Comparison of ENCODE assay signal across 19 cellular contexts in genomic region chr7:52355059-52355458, GRCh38.
DNase-seq lines count a peak whose midpoint lies in the region; ATAC-seq, FAIRE-seq and TF ChIP-seq lines count a peak whose summit lies in the region.
"Had no signal": no experiment of that assay in that cellular context is flagged by ENCODE, and none has a peak within 500 bp of the region (broad histone marks: within the 10 kb centered on the region; RNA-seq: fewer than 3 reads in every experiment).

No MANE protein-coding gene starts in this region.

- H3K27ac Mint-ChIP-seq in endodermal cell: no peak overlapping the region
- H3K27ac Mint-ChIP-seq in progenitor cell of endocrine pancreas: no peak overlapping the region
- H3K27ac Mint-ChIP-seq: B cell, nephron, T-helper 17 cell had no signal

- H3K36me3 ChIP-seq in endodermal cell (ENCODE audit: control insufficient read depth, insufficient read depth, low read length): no peaks in the 10 kb centered on the region
- H3K36me3 ChIP-seq: heart left ventricle, prostate gland had no signal

- no peaks in the 10 kb centered on the region for H3K9me3 ChIP-seq in endodermal cell (ENCODE audit: control insufficient read depth, low read length)
- H3K9me3 ChIP-seq: prostate gland had no signal

- peaks cover 6% of the 10 kb centered on the region for H3K4me1 Mint-ChIP-seq in endodermal cell
- H3K4me1 Mint-ChIP-seq in progenitor cell of endocrine pancreas (ENCODE audit: low read depth): no peaks in the 10 kb centered on the region
- H3K4me1 Mint-ChIP-seq: B cell; central memory CD8-positive, alpha-beta T cell; nephron; T-helper 17 cell had no signal

- 73 to 86% methylated on average over 1 to 3 of the region's 3 CpGs for WGBS in endodermal cell (ENCODE audit: insufficient coverage in 1 of 2, insufficient read length in 1 of 2), 2 experiments

- DNase-seq in HT-29 (ENCODE audit: low spot score) (peak; percentile 40), NB4 (ENCODE audit: low read depth) (peak; percentile 44), endodermal cell (peak; percentile 82), progenitor cell of endocrine pancreas (ENCODE audit: low spot score, unreplicated experiment) (peak; percentile 47), frontal cortex (ENCODE audit: low spot score in 2 of 2) (no peak), G401 (ENCODE audit: low spot score) (no peak)
- DNase-seq: effector memory CD4-positive, alpha-beta T cell; heart left ventricle; MV-4-11; NCI-H2029 treated with DMSO at 0.1 percent for 48 hours; NCI-H446; SHP77; T-helper 17 cell had no signal

- TF ChIP-seq POLR2A in NB4 (IDR thresholded peaks at IDR 0.05; ENCODE audit: extremely low read depth, insufficient read length): no peak

- H3K36me3 Mint-ChIP-seq in endodermal cell (ENCODE audit: low read depth): no peaks in the 10 kb centered on the region
- H3K36me3 Mint-ChIP-seq in progenitor cell of endocrine pancreas (ENCODE audit: insufficient read depth): no peaks in the 10 kb centered on the region

- TF ChIP-seq CTCF in NB4 (IDR thresholded peaks at IDR 0.05; ENCODE audit: low read depth, low read length) (no peak), endodermal cell (conservative IDR thresholded peaks at IDR 0.05) (no peak), progenitor cell of endocrine pancreas (IDR thresholded peaks at IDR 0.05; ENCODE audit: unreplicated experiment) (no peak)

- no peaks in the 10 kb centered on the region for H3K27me3 Mint-ChIP-seq in endodermal cell (ENCODE audit: insufficient read depth)
- no peaks in the 10 kb centered on the region for H3K27me3 Mint-ChIP-seq in progenitor cell of endocrine pancreas
- H3K27me3 Mint-ChIP-seq: B cell; central memory CD8-positive, alpha-beta T cell; T-helper 17 cell had no signal

- H3K9ac ChIP-seq in endodermal cell (ENCODE audit: extremely low read depth, low read length, poor library complexity, severe bottlenecking): no peak overlapping the region

- no peak overlapping the region for H3K4me3 ChIP-seq in NB4 (ENCODE audit: low read depth, low read length)
- no peak overlapping the region for H3K4me3 ChIP-seq in endodermal cell (ENCODE audit: low read length)
- H3K4me3 ChIP-seq: heart left ventricle, prostate gland had no signal

- no peak for FAIRE-seq in frontal cortex (lab: Jason Lieb, UNC)

- H3K27me3 ChIP-seq in endodermal cell (ENCODE audit: control insufficient read depth, insufficient read depth, low read length, poor library complexity, severe bottlenecking): no peaks in the 10 kb centered on the region
- H3K27me3 ChIP-seq: heart left ventricle had no signal

- H3K4me3 Mint-ChIP-seq in endodermal cell: no peak overlapping the region
- no peak overlapping the region for H3K4me3 Mint-ChIP-seq in progenitor cell of endocrine pancreas (ENCODE audit: low read depth)
- H3K4me3 Mint-ChIP-seq: B cell; central memory CD8-positive, alpha-beta T cell; nephron; T-helper 17 cell had no signal

- no peak overlapping the region for H3K27ac ChIP-seq in endodermal cell (ENCODE audit: low read depth, low read length)
- H3K27ac ChIP-seq: heart left ventricle, prostate gland had no signal

- H3K4me1 ChIP-seq in endodermal cell (ENCODE audit: control insufficient read depth, insufficient read depth, low read length): no peaks in the 10 kb centered on the region
- H3K4me1 ChIP-seq: heart left ventricle, prostate gland had no signal

- no peak for ATAC-seq in HG03457 (IDR thresholded peaks at IDR 0.05; ENCODE audit: unreplicated experiment)
- ATAC-seq: activated CD4-positive, CD25-positive, alpha-beta regulatory T cell treated with anti-CD3 and anti-CD28 coated beads, Interleukin-2, amount 50 U/mL, for 24 hours; heart left ventricle; T-helper 17 cell had no signal

- H3K9me3 Mint-ChIP-seq in endodermal cell: no peaks in the 10 kb centered on the region
- H3K9me3 Mint-ChIP-seq in progenitor cell of endocrine pancreas (ENCODE audit: low read depth): no peaks in the 10 kb centered on the region
- H3K9me3 Mint-ChIP-seq: nephron had no signal

- in situ Hi-C loops in G401 (cut with HindIII; ENCODE audit: low sequenced_read_pairs): no loop called here

Comparison
In these comparisons a context has a peak if more than half of its experiments do, and no peak if none do; other contexts are left out.
1. DNase-seq: peak in HT-29 (single experiment), NB4 (single experiment), endodermal cell (single experiment) and progenitor cell of endocrine pancreas (single experiment); none in frontal cortex (0 of 2) and G401 (single experiment).